In genomic region chr16:3101018-3101840, GRCh38 we compare ENCODE assay signal across 9 cellular contexts. TPM values are rescaled to one million over a fixed set of nuclear protein-coding genes. Genes with fewer than 3 reads are reported as not detected.
DNase-seq lines count a peak whose midpoint lies in the region; ATAC-seq and TF ChIP-seq lines count a peak whose summit lies in the region.
"Had no signal": no experiment of that assay in that cellular context is flagged by ENCODE, and none has a peak within 500 bp of the region (broad histone marks: within the 10 kb centered on the region; RNA-seq: fewer than 3 reads in every experiment).

No MANE protein-coding gene starts in this region.

- intact Hi-C loops in HCT116 (cut with micrococcal nuclease) = no loop called here

- H3K27me3 ChIP-seq in CD4-positive, CD25-positive, alpha-beta regulatory T cell (ENCODE audit: control insufficient read depth, insufficient read depth, low read length) = no peaks in the 10 kb centered on the region
- no peaks in the 10 kb centered on the region for H3K27me3 ChIP-seq in HCT116 (ENCODE audit: insufficient read depth, low read length)
- no peaks in the 10 kb centered on the region for H3K27me3 ChIP-seq in SU-DHL-6 (ENCODE audit: low read length)
- H3K27me3 ChIP-seq in neutrophil = peaks cover 3% of the 10 kb centered on the region

- no peaks in the 10 kb centered on the region for H3K9me3 ChIP-seq in CD4-positive, CD25-positive, alpha-beta regulatory T cell (ENCODE audit: control insufficient read depth in 2 of 2, low read length in 2 of 2)
- H3K9me3 ChIP-seq in HCT116 (ENCODE audit: control insufficient read depth in 1 of 2, insufficient read depth in 1 of 2, low read depth in 1 of 2, low read length in 2 of 2) (no peaks in the 10 kb centered on the region), SU-DHL-6 (ENCODE audit: insufficient read depth, low read length) (no peaks in the 10 kb centered on the region), neutrophil (no peaks in the 10 kb centered on the region)

- H4K20me1 ChIP-seq in HCT116 (ENCODE audit: insufficient read depth) = no peaks in the 10 kb centered on the region
- H4K20me1 ChIP-seq in SU-DHL-6 (ENCODE audit: low read depth, low read length) = no peaks in the 10 kb centered on the region

- no peaks in the 10 kb centered on the region for H3K36me3 Mint-ChIP-seq in CD4-positive, CD25-positive, alpha-beta regulatory T cell

- POLR2A ChIA-PET in HCT116 (lab: Charles Lee) = no interaction called here

- H2AFZ ChIP-seq in HCT116 (ENCODE audit: low read depth, low read length, poor library complexity, severe bottlenecking) (no peak overlapping the region), SU-DHL-6 (ENCODE audit: low read depth, low read length, severe bottlenecking) (no peak overlapping the region)

- H3K4me3 ChIP-seq in CD4-positive, CD25-positive, alpha-beta regulatory T cell (ENCODE audit: low read depth, low read length) = peak overlapping the region; percentile 70
- H3K4me3 ChIP-seq in HCT116 (replicated peaks in 1 of 2; ENCODE audit: low read depth in 1 of 2, low read length in 2 of 2) = peak overlapping the region in 1 of 2 experiments; percentile 29; a peak in 2 of 4 replicates
- H3K4me3 ChIP-seq in SU-DHL-6 (ENCODE audit: insufficient read depth, low read length, poor library complexity, severe bottlenecking) = no peak overlapping the region
- no peak overlapping the region for H3K4me3 ChIP-seq in coronary artery
- peak overlapping the region; percentile 6 to 60 for H3K4me3 ChIP-seq in neutrophil (ENCODE audit: low read depth in 1 of 2, low read length in 1 of 2)

- no peaks in the 10 kb centered on the region for H3K36me3 ChIP-seq in CD4-positive, CD25-positive, alpha-beta regulatory T cell (ENCODE audit: control insufficient read depth, insufficient read depth, low read length)
- H3K36me3 ChIP-seq in HCT116 (ENCODE audit: control insufficient read depth in 1 of 2, insufficient read depth in 2 of 2, low read length in 2 of 2) = no peaks in the 10 kb centered on the region
- H3K36me3 ChIP-seq in SU-DHL-6 (ENCODE audit: low read length) = no peaks in the 10 kb centered on the region
- H3K36me3 ChIP-seq in neutrophil = no peaks in the 10 kb centered on the region

- 0 out of 2 replicates have a peak overlapping the region, but pooled peaks have one; percentile 26 for H3K9ac ChIP-seq in HCT116 (ENCODE audit: low read length)
- no peak overlapping the region for H3K9ac ChIP-seq in SU-DHL-6 (ENCODE audit: low read length)

- H3F3A ChIP-seq in SU-DHL-6 (ENCODE audit: insufficient read depth) = peaks cover 5% of the 10 kb centered on the region; the same call in 1 of the 2 replicates

- H3K4me3 Mint-ChIP-seq in CD4-positive, CD25-positive, alpha-beta regulatory T cell = peak overlapping the region; percentile 73 to 92 (median 88)

- H3K9me3 Mint-ChIP-seq in CD4-positive, CD25-positive, alpha-beta regulatory T cell = no peaks in the 10 kb centered on the region

- CTCF ChIA-PET in HCT116 (lab: Charles Lee) = interaction anchor here (0.6 kb wide), 1 partner anchor 84 kb away, joined by 3 read pairs; no protein-coding TSS in a partner anchor

- BruUV-seq in HCT116 (replicated peaks; lab: Mats Ljungman, UMichigan) = TSS peak; percentile 98

- no peak for ATAC-seq in CD4-positive, CD25-positive, alpha-beta regulatory T cell (ENCODE audit: low read depth in 2 of 2)
- ATAC-seq in HCT116 = peak; percentile 32
- no peak for ATAC-seq in HG02610 (IDR thresholded peaks at IDR 0.05; ENCODE audit: unreplicated experiment)

- H3K4me1 ChIP-seq in CD4-positive, CD25-positive, alpha-beta regulatory T cell (ENCODE audit: control insufficient read depth, insufficient read depth, low read length, poor library complexity, severe bottlenecking) = peaks cover 37% of the 10 kb centered on the region
- H3K4me1 ChIP-seq in HCT116 (ENCODE audit: control insufficient read depth in 1 of 2, insufficient read depth in 2 of 2, low read length in 2 of 2) (peaks cover 19 to 28% of the 10 kb centered on the region in 2 experiments), neutrophil (ENCODE audit: control insufficient read depth in 1 of 2, insufficient read depth in 1 of 2, low read depth in 1 of 2, low read length in 1 of 2) (peaks cover 50 to 52% of the 10 kb centered on the region in 2 experiments)

- peak overlapping the region; percentile 41 for H3K27ac ChIP-seq in CD4-positive, CD25-positive, alpha-beta regulatory T cell (ENCODE audit: insufficient read depth, low read length, poor library complexity, severe bottlenecking)
- peak overlapping the region; percentile 34 for H3K27ac ChIP-seq in HCT116 (ENCODE audit: low read depth, low read length)
- H3K27ac ChIP-seq in SU-DHL-6 (ENCODE audit: low read depth, low read length) = no peak overlapping the region
- peak overlapping the region in 1 of 2 donors; percentile 40 for H3K27ac ChIP-seq in coronary artery
- H3K27ac ChIP-seq in neutrophil = peak overlapping the region; percentile 50

- TF ChIP-seq POLR2A in HCT116 (IDR thresholded peaks at IDR 0.05; ENCODE audit: borderline replicate concordance, extremely low read depth, insufficient read depth, insufficient read length) = no peak

- DNase-seq in CD4-positive, CD25-positive, alpha-beta regulatory T cell = peak in 2 of 3 donors; percentile 57 to 71
- no peak for DNase-seq in HCT116 (ENCODE audit: low read depth, low spot score)
- no peak for DNase-seq in coronary artery (ENCODE audit: low spot score)
- DNase-seq in NCI-H226 = no peak
- DNase-seq in NCI-H526 treated with DMSO at 0.1 percent for 48 hours (lab: John Stamatoyannopoulos, UW) = no peak

- H3K9me2 ChIP-seq in HCT116 (ENCODE audit: insufficient read depth) (no peaks in the 10 kb centered on the region), SU-DHL-6 (replicated peaks; ENCODE audit: insufficient read depth, low read length) (no peaks in the 10 kb centered on the region)

- RAD21 ChIA-PET in HCT116 (lab: Charles Lee; ENCODE audit: low non-redundant PET in 1 of 2, low total read pairs in 2 of 2, uncharacterized antibody in 2 of 2, unreplicated experiment in 2 of 2) = no interaction called here

- H3K4me2 ChIP-seq in HCT116 (ENCODE audit: low read length) (peak overlapping the region; percentile 67), SU-DHL-6 (ENCODE audit: low read depth, low read length, poor library complexity, severe bottlenecking) (no peak overlapping the region)

- no peak for TF ChIP-seq RAD21 in HCT116 (IDR thresholded peaks at IDR 0.05; ENCODE audit: low read depth)

- TF ChIP-seq CTCF in HCT116 (IDR thresholded peaks at IDR 0.05 in 2 of 3, conservative IDR thresholded peaks at IDR 0.05 in 1 of 3; ENCODE audit: borderline replicate concordance in 1 of 3, insufficient read depth in 1 of 3, low read depth in 2 of 3, low read length in 2 of 3) (peak; percentile 49 to 79 (median 71); a peak in 5 of 6 replicates), SU-DHL-6 (IDR thresholded peaks at IDR 0.05; ENCODE audit: insufficient read depth, low read length, poor library complexity, severe bottlenecking) (peak; percentile 68), coronary artery (IDR thresholded peaks at IDR 0.05) (peak; percentile 24), neutrophil (IDR thresholded peaks at IDR 0.05) (peak; percentile 71)

- H3K79me2 ChIP-seq in HCT116 (ENCODE audit: insufficient read depth, low read length) = no peaks in the 10 kb centered on the region
- H3K79me2 ChIP-seq in SU-DHL-6 (ENCODE audit: insufficient read depth, low read length) = no peaks in the 10 kb centered on the region

- H3K27ac Mint-ChIP-seq in CD4-positive, CD25-positive, alpha-beta regulatory T cell = peak overlapping the region; percentile 74 to 93 (median 92)

- no peaks in the 10 kb centered on the region for H3K27me3 Mint-ChIP-seq in CD4-positive, CD25-positive, alpha-beta regulatory T cell

- peaks cover 11 to 65% (median 34%) of the 10 kb centered on the region in 4 donors for H3K4me1 Mint-ChIP-seq in CD4-positive, CD25-positive, alpha-beta regulatory T cell

TF ChIP-seq in HCT116, 20 proteins besides CTCF, POLR2A, EP300 and RAD21:
- TF ChIP-seq CBX3 (IDR thresholded peaks at IDR 0.05; ENCODE audit: low read depth) = no peak
- TF ChIP-seq JUND (IDR thresholded peaks at IDR 0.05) = no peak

RNA-seq across cellular contexts. Expression of gene ZSCAN10, which starts 2.1 kb away (rescaled TPM):
- 0.81 TPM for total RNA-seq in CD4-positive, CD25-positive, alpha-beta regulatory T cell
- not detected for polyA plus RNA-seq in CD4-positive, CD25-positive, alpha-beta regulatory T cell
- 0.76 TPM for total RNA-seq in HCT116 (2021; ENCODE audit: unreplicated experiment)
- polyA plus RNA-seq in HCT116 (2012) = 0.08 and 0.10 TPM in 2 replicates
- total RNA-seq: myocyte had no signal

RNA-seq across cellular contexts. Expression of gene ZNF205, which starts 11.2 kb away (rescaled TPM):
- total RNA-seq in CD4-positive, CD25-positive, alpha-beta regulatory T cell = not detected
- not detected for polyA plus RNA-seq in CD4-positive, CD25-positive, alpha-beta regulatory T cell
- 17.0 TPM for total RNA-seq in HCT116 (2021; ENCODE audit: unreplicated experiment)
- polyA plus RNA-seq in HCT116 (2012) = 14.3 and 14.9 TPM in 2 replicates

RNA-seq across cellular contexts. Expression of gene ZNF213, which starts 33.6 kb away (rescaled TPM):
- 3.8 TPM for total RNA-seq in CD4-positive, CD25-positive, alpha-beta regulatory T cell
- polyA plus RNA-seq in CD4-positive, CD25-positive, alpha-beta regulatory T cell = 1 to 10 TPM; 1.9 to 2.3 (median 2.1) TPM
- total RNA-seq in HCT116 (2021; ENCODE audit: unreplicated experiment) = 11.0 TPM
- 9.4 and 10.3 TPM in 2 replicates for polyA plus RNA-seq in HCT116 (2012)

RNA-seq across cellular contexts. Expression of gene IL32, which starts 35.8 kb away (rescaled TPM):
- total RNA-seq in CD4-positive, CD25-positive, alpha-beta regulatory T cell = 1,611 TPM
- 1,000 to 10,000 TPM; 3,219 to 6,021 (median 4,004) TPM for polyA plus RNA-seq in CD4-positive, CD25-positive, alpha-beta regulatory T cell
- total RNA-seq in HCT116 (2021; ENCODE audit: unreplicated experiment) = 13.7 TPM
- polyA plus RNA-seq in HCT116 (2012) = 8.7 and 9.9 TPM in 2 replicates

RNA-seq across cellular contexts. Expression of gene MMP25, which starts 54.9 kb away (rescaled TPM):
- 1.6 TPM for total RNA-seq in CD4-positive, CD25-positive, alpha-beta regulatory T cell
- 1 to 10 TPM in 1 of 4 donors, under 1 TPM in 2, not detected in 1; 0.16 to 1.0 (median 0.29) TPM for polyA plus RNA-seq in CD4-positive, CD25-positive, alpha-beta regulatory T cell
- total RNA-seq in HCT116 (2021; ENCODE audit: unreplicated experiment) = 2.5 TPM
- polyA plus RNA-seq in HCT116 (2012) = 3.8 and 4.7 TPM in 2 replicates

Comparison
In these comparisons a context has a peak if more than half of its experiments do, and no peak if none do; other contexts are left out.
1. DNase-seq: peak in CD4-positive, CD25-positive, alpha-beta regulatory T cell (2 of 3); none in HCT116 (single experiment), coronary artery (single experiment), NCI-H226 (single experiment) and NCI-H526 treated with DMSO at 0.1 percent for 48 hours (single experiment).
2. H3K4me3 ChIP-seq: peak in CD4-positive, CD25-positive, alpha-beta regulatory T cell (single experiment) and neutrophil (2 of 2); none in SU-DHL-6 (single experiment) and coronary artery (single experiment).
3. RNA of gene ZNF205, which starts 11.2 kb away (total RNA-seq): 17.0 TPM in HCT116 (single experiment); not detected in CD4-positive, CD25-positive, alpha-beta regulatory T cell (single experiment); every median in the first group is over 10 times any median in the second.
4. Peak in every context shown above with its lines, with median percentiles within 50 percentile points of each other: CTCF ChIP-seq.